11 cellular contexts compared by ENCODE assay signal in the genomic region with DNA sequence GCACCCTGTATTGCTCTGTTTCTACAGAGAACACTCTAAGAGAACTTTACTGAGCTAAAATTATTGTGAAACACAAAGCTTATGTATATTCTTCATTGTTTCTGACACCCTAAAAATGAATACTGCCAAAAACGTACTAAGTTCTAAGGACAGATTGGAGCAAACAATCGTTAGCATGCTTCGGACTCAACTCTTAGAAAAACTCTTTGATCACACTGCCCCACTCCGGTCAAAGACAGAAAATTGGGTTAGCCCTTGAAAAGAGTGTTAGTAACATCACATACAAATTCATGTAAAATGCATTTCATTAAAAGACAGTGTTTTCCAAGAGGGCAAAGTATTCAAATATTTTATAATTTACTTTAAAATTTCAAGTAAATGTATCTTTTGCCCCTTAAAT.
DNase-seq lines count a peak whose midpoint lies in the region; ATAC-seq and TF ChIP-seq lines count a peak whose summit lies in the region.
"Had no signal": no experiment of that assay in that cellular context is flagged by ENCODE, and none has a peak within 500 bp of the region (broad histone marks: within the 10 kb centered on the region; RNA-seq: fewer than 3 reads in every experiment).

No MANE protein-coding gene starts in this region.

- DNase-seq in AG09319 (ENCODE audit: extremely low read depth, low read depth) (peak; percentile 34), HuH-7 (ENCODE audit: low spot score) (peak; percentile 9), body of pancreas (peak in 2 of 4 donors; percentile 17 to 31), right lobe of liver (no peak), suprapubic skin (ENCODE audit: low spot score in 2 of 2) (no peak), GOT3 (lab: John Stamatoyannopoulos, UW) (no peak), GDM1 (lab: John Stamatoyannopoulos, UW) (no peak)
- DNase-seq: KG1, left colon had no signal

- no peaks in the 10 kb centered on the region for H3K36me3 ChIP-seq in body of pancreas (replicated peaks in 1 of 2; ENCODE audit: insufficient read depth in 1 of 2, low read depth in 2 of 2)
- H3K36me3 ChIP-seq in right lobe of liver = no peaks in the 10 kb centered on the region
- H3K36me3 ChIP-seq in suprapubic skin = no peaks in the 10 kb centered on the region
- H3K36me3 ChIP-seq: thoracic aorta had no signal

- no peak for TF ChIP-seq EP300 in suprapubic skin (IDR thresholded peaks at IDR 0.05)

- TF ChIP-seq POLR2A in body of pancreas (IDR thresholded peaks at IDR 0.05) (no peak), right lobe of liver (IDR thresholded peaks at IDR 0.05) (no peak), suprapubic skin (IDR thresholded peaks at IDR 0.05) (no peak)

- no peaks in the 10 kb centered on the region for H3K9me3 ChIP-seq in body of pancreas
- H3K9me3 ChIP-seq in right lobe of liver = no peaks in the 10 kb centered on the region
- no peaks in the 10 kb centered on the region for H3K9me3 ChIP-seq in suprapubic skin
- H3K9me3 ChIP-seq: thoracic aorta had no signal

- no peak for ATAC-seq in body of pancreas
- peak in 3 of 4 donors; percentile 41 to 63 (median 60) for ATAC-seq in right lobe of liver
- ATAC-seq in GM21360 (IDR thresholded peaks at IDR 0.05; ENCODE audit: unreplicated experiment) = no peak
- ATAC-seq: left colon had no signal

- 8 to 18% methylated on average over 4 of the region's 4 CpGs for WGBS in body of pancreas, 2 donors
- 14% methylated on average over 4 of the region's 4 CpGs for WGBS in right lobe of liver (ENCODE audit: insufficient coverage, low coverage, low lambda C conversion rate, missing lambda C conversion rate)
- whole genome bisulfite sequencing in suprapubic skin = 38% methylated on average over 4 of the region's 4 CpGs

- no peaks in the 10 kb centered on the region for H3K27me3 ChIP-seq in body of pancreas
- no peaks in the 10 kb centered on the region for H3K27me3 ChIP-seq in right lobe of liver
- no peaks in the 10 kb centered on the region for H3K27me3 ChIP-seq in suprapubic skin

- H3K4me3 ChIP-seq in body of pancreas (no peak overlapping the region), right lobe of liver (no peak overlapping the region), suprapubic skin (no peak overlapping the region)
- H3K4me3 ChIP-seq: thoracic aorta had no signal

- TF ChIP-seq CTCF in AG09319 (IDR thresholded peaks at IDR 0.05; ENCODE audit: low read depth, low read length) = peak; percentile 64
- TF ChIP-seq CTCF in body of pancreas (IDR thresholded peaks at IDR 0.05) = peak in 6 of 7 experiments; percentile 15 to 54 (median 34)
- TF ChIP-seq CTCF in right lobe of liver (IDR thresholded peaks at IDR 0.05) = peak; percentile 9 to 29 (median 22)
- TF ChIP-seq CTCF in suprapubic skin (IDR thresholded peaks at IDR 0.05) = no peak

- H3K27ac ChIP-seq in body of pancreas = no peak overlapping the region
- no peak overlapping the region for H3K27ac ChIP-seq in right lobe of liver
- no peak overlapping the region for H3K27ac ChIP-seq in suprapubic skin
- H3K27ac ChIP-seq: thoracic aorta had no signal

- no peaks in the 10 kb centered on the region for H3K4me1 ChIP-seq in body of pancreas
- no peaks in the 10 kb centered on the region for H3K4me1 ChIP-seq in right lobe of liver
- no peaks in the 10 kb centered on the region for H3K4me1 ChIP-seq in suprapubic skin

- intact Hi-C loops in body of pancreas (cut with DNase I) = loop anchor here (10.0 kb wide), 1 partner anchor 529 kb away; a partner anchor contains a TSS
- intact Hi-C loops in right lobe of liver (cut with DNase I) = no loop called here

Comparison
In these comparisons a context has a peak if more than half of its experiments do, and no peak if none do; other contexts are left out.
1. DNase-seq: peak in AG09319 (single experiment) and HuH-7 (single experiment); none in right lobe of liver (0 of 3), suprapubic skin (0 of 2), GOT3 (single experiment) and GDM1 (single experiment).
2. CTCF ChIP-seq: peak in AG09319 (single experiment), body of pancreas (6 of 7) and right lobe of liver (4 of 4); none in suprapubic skin (0 of 2).
3. ATAC-seq: peak in right lobe of liver (3 of 4); none in body of pancreas (single experiment) and GM21360 (single experiment).